20 cellular contexts compared by ENCODE assay signal in genomic region chr3:98552232-98553020, GRCh38. TPM values are rescaled to one million over a fixed set of nuclear protein-coding genes. Genes with fewer than 3 reads are reported as not detected.
DNase-seq lines count a peak whose midpoint lies in the region; TF ChIP-seq lines count a peak whose summit lies in the region.
"Had no signal": no experiment of that assay in that cellular context is flagged by ENCODE, and none has a peak within 500 bp of the region (broad histone marks: within the 10 kb centered on the region; RNA-seq: fewer than 3 reads in every experiment).

No MANE protein-coding gene starts in this region.

- CTCF ChIA-PET in activated CD4-positive, alpha-beta memory T cell treated with anti-CD3 and anti-CD28 coated beads for 36 hours (lab: Charles Lee) = interaction anchor here (1.6 kb wide), 1 partner anchor 16 kb away, joined by 4 read pairs; no protein-coding TSS in a partner anchor

- H3K36me3 Mint-ChIP-seq in activated CD4-positive, alpha-beta memory T cell treated with anti-CD3 and anti-CD28 coated beads for 36 hours = peaks cover 10% of the 10 kb centered on the region
- H3K36me3 Mint-ChIP-seq in immature natural killer cell = no peaks in the 10 kb centered on the region

- intact Hi-C loops in activated CD4-positive, alpha-beta memory T cell treated with anti-CD3 and anti-CD28 coated beads for 36 hours (cut with micrococcal nuclease) = no loop called here

- H3K27ac Mint-ChIP-seq in activated CD4-positive, alpha-beta memory T cell treated with anti-CD3 and anti-CD28 coated beads for 36 hours = peak overlapping the region; percentile 87
- H3K27ac Mint-ChIP-seq in immature natural killer cell = peak overlapping the region; percentile 55 to 88 (median 72)

- no peak for TF ChIP-seq CTCF in GM12864 (IDR thresholded peaks at IDR 0.05; ENCODE audit: low read depth, low read length, missing control alignments)

- peak overlapping the region; percentile 54 for H3K4me3 Mint-ChIP-seq in activated CD4-positive, alpha-beta memory T cell treated with anti-CD3 and anti-CD28 coated beads for 36 hours
- peak overlapping the region in 2 of 5 donors; percentile 21 to 58 for H3K4me3 Mint-ChIP-seq in immature natural killer cell

- POLR2A ChIA-PET in activated CD4-positive, alpha-beta memory T cell treated with anti-CD3 and anti-CD28 coated beads for 36 hours (lab: Charles Lee) = interaction anchor here (0.7 to 2.0 kb wide), 3 partner anchors 11 to 30 kb away, joined by 3 to 6 read pairs (median 3); partner anchors contain the start of gene CLDND1

- DNase-seq in NOMO-1 treated with DMSO at 0.1 percent for 48 hours (lab: John Stamatoyannopoulos, UW; ENCODE audit: unreplicated experiment) (peak; percentile 10), NOMO-1 treated with dmso at 0.1 percent for 144 hours (lab: John Stamatoyannopoulos, UW; ENCODE audit: unreplicated experiment) (no peak), GM12864 (ENCODE audit: low read depth) (no peak), immature natural killer cell (no peak), NCI-H187 treated with DMSO at 0.1 percent for 48 hours (lab: John Stamatoyannopoulos, UW) (no peak), COLO668 (lab: John Stamatoyannopoulos, UW; ENCODE audit: unreplicated experiment) (no peak), NCI-H226 (no peak)
- no peak for DNase-seq in activated CD4-positive, alpha-beta memory T cell treated with anti-CD3 and anti-CD28 coated beads for 36 hours
- DNase-seq: 8988T; activated effector memory CD4-positive, alpha-beta T cell treated with anti-CD3 and anti-CD28 coated beads, Interleukin-2, amount 50 U/mL, for 16 hours; DMS79; GOT3; heart right ventricle; kidney; NCI-H2029; NCI-H748 treated with DMSO at 0.1 percent for 48 hours; nucleus accumbens; right cardiac atrium had no signal

- H3K9me3 Mint-ChIP-seq in activated CD4-positive, alpha-beta memory T cell treated with anti-CD3 and anti-CD28 coated beads for 36 hours = no peaks in the 10 kb centered on the region
- H3K9me3 Mint-ChIP-seq in immature natural killer cell = no peaks in the 10 kb centered on the region

- no peaks in the 10 kb centered on the region for H3K27me3 Mint-ChIP-seq in activated CD4-positive, alpha-beta memory T cell treated with anti-CD3 and anti-CD28 coated beads for 36 hours
- peaks cover 0 to 7% (median 6%) of the 10 kb centered on the region in 3 donors for H3K27me3 Mint-ChIP-seq in immature natural killer cell (ENCODE audit: low read depth in 3 of 3)

- peaks cover 72% of the 10 kb centered on the region for H3K4me1 Mint-ChIP-seq in activated CD4-positive, alpha-beta memory T cell treated with anti-CD3 and anti-CD28 coated beads for 36 hours (ENCODE audit: low read depth)
- H3K4me1 Mint-ChIP-seq in immature natural killer cell = peaks cover 70 to 76% of the 10 kb centered on the region in 2 donors

- H3K4me3 ChIP-seq in GM12864 (ENCODE audit: low read depth, low read length) = peak overlapping the region; percentile 65
- H3K4me3 ChIP-seq: heart right ventricle had no signal

RNA-seq across cellular contexts. Expression of gene GPR15, which starts 20.6 kb away (rescaled TPM):
- 1 to 10 TPM; 2.8 to 3.0 TPM for total RNA-seq in activated CD4-positive, alpha-beta memory T cell treated with anti-CD3 and anti-CD28 coated beads for 36 hours
- polyA plus RNA-seq in immature natural killer cell = 1 to 10 TPM in 1 of 3 donors, under 1 TPM in 1, not detected in 1; 0.45 to 1.2 TPM
- total RNA-seq: kidney, right cardiac atrium had no signal
- polyA plus RNA-seq: heart right ventricle, right cardiac atrium had no signal

RNA-seq across cellular contexts. Expression of gene CLDND1, which starts 29.7 kb away (rescaled TPM):
- 100 to 1,000 TPM; 199 to 208 TPM for total RNA-seq in activated CD4-positive, alpha-beta memory T cell treated with anti-CD3 and anti-CD28 coated beads for 36 hours
- polyA plus RNA-seq in immature natural killer cell = 100 to 1,000 TPM in 2 of 3 donors, 10 to 100 TPM in 1; 85.9 to 141 (median 115) TPM

RNA-seq across cellular contexts. Expression of gene CPOX, which starts 41.0 kb away (rescaled TPM):
- 10 to 100 TPM; 36.0 to 39.2 TPM for total RNA-seq in activated CD4-positive, alpha-beta memory T cell treated with anti-CD3 and anti-CD28 coated beads for 36 hours
- 1 to 10 TPM in 2 of 3 donors, not detected in 1; 2.4 to 4.4 TPM for polyA plus RNA-seq in immature natural killer cell

RNA-seq across cellular contexts. Expression of gene OR5K2, which starts 54.9 kb away (rescaled TPM):
- total RNA-seq in activated CD4-positive, alpha-beta memory T cell treated with anti-CD3 and anti-CD28 coated beads for 36 hours = not detected
- not detected for polyA plus RNA-seq in immature natural killer cell
- total RNA-seq: heart right ventricle, kidney, right cardiac atrium, RPMI7951 had no signal
- polyA plus RNA-seq: heart right ventricle, right cardiac atrium, thymus had no signal
